In genomic region chr4:26093561-26093960, GRCh38 we compare ENCODE assay signal across 25 cellular contexts.
A peak's percentile ranks its signal among the peaks of the same experiment; 100 is the strongest.
DNase-seq lines count a peak whose midpoint lies in the region; ATAC-seq lines count a peak whose summit lies in the region.
"Had no signal": no experiment of that assay in that cellular context is flagged by ENCODE, and none has a peak within 500 bp of the region (broad histone marks: within the 10 kb centered on the region; RNA-seq: fewer than 3 reads in every experiment).

No MANE protein-coding gene starts in this region.

- no peak for DNase-seq in activated naive CD4-positive, alpha-beta T cell treated with anti-CD3 and anti-CD28 coated beads, Interleukin-2, amount 50 U/mL, for 16 hours
- peak; percentile 20 for DNase-seq in iris pigment epithelial cell (ENCODE audit: low read depth)
- no peak for DNase-seq in aorta
- DNase-seq in NCI-H1417 treated with DMSO at 0.1 percent for 48 hours (lab: John Stamatoyannopoulos, UW), result no peak
- DNase-seq in NCI-H1092 treated with DMSO at 0.1 percent for 48 hours (lab: John Stamatoyannopoulos, UW), result no peak
- DNase-seq in stimulated activated CD4-positive, alpha-beta T cell treated with anti-CD3 and anti-CD28 coated beads, Interleukin-1b, Interleukin-23, amount 100 ng/mL, for 48 hours, result no peak
- DNase-seq: ACHN; activated CD4-positive, alpha-beta T cell treated with anti-CD3 and anti-CD28 coated beads for 1 hour; activated CD8-positive, alpha-beta memory T cell treated with anti-CD3 and anti-CD28 coated beads, Interleukin-2, amount 50 U/mL, for 48 hours; activated naive CD4-positive, alpha-beta T cell; cortex of kidney; GF-D8; H7; left cardiac atrium; mesendoderm; MG63; NCI-H187; NCI-H2227 treated with DMSO at 0.1 percent for 48 hours; PC-3; uterus had no signal

- no peaks in the 10 kb centered on the region for H3K27me3 ChIP-seq in aorta (ENCODE audit: control insufficient read depth in 1 of 2, insufficient read depth in 2 of 2, low read length in 1 of 2)
- H3K27me3 ChIP-seq: MG63, uterus had no signal

- H3K4me1 ChIP-seq in aorta (ENCODE audit: control insufficient read depth in 1 of 2, insufficient read depth in 2 of 2, low read length in 2 of 2), result no peaks in the 10 kb centered on the region
- H3K4me1 ChIP-seq: parathyroid adenoma, uterus had no signal

- H3K4me3 Mint-ChIP-seq in activated naive CD4-positive, alpha-beta T cell treated with anti-CD3 and anti-CD28 coated beads, Interleukin-2, amount 50 U/mL, for 24 hours, result no peak overlapping the region
- peak overlapping the region; percentile 53 for H3K4me3 Mint-ChIP-seq in activated T-helper 17 cell treated with anti-CD3 and anti-CD28 coated beads, Interleukin-2, amount 50 U/mL, for 72 hours
- H3K4me3 Mint-ChIP-seq: brain; natural killer cell treated with Interleukin-12 subunit alpha and Interleukin-12 subunit beta and Interleukin-15 and Interleukin-18, amount 100 ng/mL, for 72 hours had no signal

- H3K9me3 Mint-ChIP-seq in activated naive CD4-positive, alpha-beta T cell treated with anti-CD3 and anti-CD28 coated beads, Interleukin-2, amount 50 U/mL, for 24 hours, result peaks cover 16% of the 10 kb centered on the region
- H3K9me3 Mint-ChIP-seq in activated T-helper 17 cell treated with anti-CD3 and anti-CD28 coated beads, Interleukin-2, amount 50 U/mL, for 72 hours, result peaks cover 21% of the 10 kb centered on the region

- H3K36me3 ChIP-seq in aorta (ENCODE audit: control insufficient read depth in 1 of 2, insufficient read depth in 2 of 2, low read length in 1 of 2), result no peaks in the 10 kb centered on the region
- H3K36me3 ChIP-seq: MG63, uterus had no signal

- whole genome bisulfite sequencing in aorta, 2 donors, result 8 to 16% methylated on average over 3 of the region's 3 CpGs

- intact Hi-C loops in aorta (cut with DNase I), result no loop called here

- peaks cover 2% of the 10 kb centered on the region for H3K27me3 Mint-ChIP-seq in activated naive CD4-positive, alpha-beta T cell treated with anti-CD3 and anti-CD28 coated beads, Interleukin-2, amount 50 U/mL, for 24 hours
- no peaks in the 10 kb centered on the region for H3K27me3 Mint-ChIP-seq in activated T-helper 17 cell treated with anti-CD3 and anti-CD28 coated beads, Interleukin-2, amount 50 U/mL, for 72 hours

- peak overlapping the region; percentile 86 for H3K27ac Mint-ChIP-seq in activated naive CD4-positive, alpha-beta T cell treated with anti-CD3 and anti-CD28 coated beads, Interleukin-2, amount 50 U/mL, for 24 hours
- peak overlapping the region; percentile 72 for H3K27ac Mint-ChIP-seq in activated T-helper 17 cell treated with anti-CD3 and anti-CD28 coated beads, Interleukin-2, amount 50 U/mL, for 72 hours
- H3K27ac Mint-ChIP-seq: brain had no signal

- H3K27ac ChIP-seq in aorta (ENCODE audit: low read depth in 1 of 2, low read length in 2 of 2), result no peak overlapping the region
- H3K27ac ChIP-seq: parathyroid adenoma, uterus had no signal

- no peak overlapping the region for H3K4me3 ChIP-seq in aorta (ENCODE audit: low read length in 2 of 2)
- H3K4me3 ChIP-seq: MG63, uterus had no signal

- peaks cover 33% of the 10 kb centered on the region for H3K4me1 Mint-ChIP-seq in activated naive CD4-positive, alpha-beta T cell treated with anti-CD3 and anti-CD28 coated beads, Interleukin-2, amount 50 U/mL, for 24 hours
- H3K4me1 Mint-ChIP-seq in activated T-helper 17 cell treated with anti-CD3 and anti-CD28 coated beads, Interleukin-2, amount 50 U/mL, for 72 hours, result peaks cover 23% of the 10 kb centered on the region

- peaks cover 1% of the 10 kb centered on the region for H3K9me3 ChIP-seq in aorta (ENCODE audit: control insufficient read depth, low read length)

- ATAC-seq in activated T-helper 17 cell treated with anti-CD3 and anti-CD28 coated beads, Interleukin-2, amount 50 U/mL, for 72 hours (replicated peaks), result peak; percentile 20
- ATAC-seq in aorta (ENCODE audit: low FRiP score), result peak; percentile 67
- ATAC-seq: left cardiac atrium; natural killer cell treated with Interleukin-12 subunit alpha and Interleukin-12 subunit beta and Interleukin-15 and Interleukin-18, amount 100 ng/mL, for 72 hours; PC-3 had no signal

- H3K36me3 Mint-ChIP-seq in activated naive CD4-positive, alpha-beta T cell treated with anti-CD3 and anti-CD28 coated beads, Interleukin-2, amount 50 U/mL, for 24 hours, result peaks cover 5% of the 10 kb centered on the region
- H3K36me3 Mint-ChIP-seq in activated T-helper 17 cell treated with anti-CD3 and anti-CD28 coated beads, Interleukin-2, amount 50 U/mL, for 72 hours (ENCODE audit: low read depth), result no peaks in the 10 kb centered on the region
